In genomic region chr3:87792532-87793321, GRCh38 we compare ENCODE assay signal across 8 cellular contexts. TPM values are rescaled to one million over a fixed set of nuclear protein-coding genes. Genes with fewer than 3 reads are reported as not detected.
DNase-seq lines count a peak whose midpoint lies in the region; ATAC-seq and TF ChIP-seq lines count a peak whose summit lies in the region.

HTR1F (plus strand) TSS chr3:87792706.

- peak within 1 kb of the TSS; percentile 76 for H3K4me3 ChIP-seq in ACC112 (ENCODE audit: low read depth, low read length)
- H3K4me3 ChIP-seq in lower lobe of right lung, result peak within 1 kb of the TSS; percentile 51
- H3K4me3 ChIP-seq in transverse colon, result peak within 1 kb of the TSS in 3 of 4 donors; percentile 10 to 43 (median 19)

- H3K27ac ChIP-seq in ACC112 (ENCODE audit: low read depth, low read length), result no peak within 1 kb of the TSS
- H3K27ac ChIP-seq in caudate nucleus (ENCODE audit: low read depth, low read length), result peak within 1 kb of the TSS; percentile 18
- peak within 1 kb of the TSS; percentile 19 for H3K27ac ChIP-seq in lower lobe of right lung
- H3K27ac ChIP-seq in transverse colon, result no peak within 1 kb of the TSS

- peak within 1 kb of the TSS; percentile 28 for H2AFZ ChIP-seq in ACC112 (ENCODE audit: low read length, unreplicated experiment)

- 7% methylated on average over 60 of the region's 60 CpGs; no CpG with 5 or more reads in 1 of the 2 donors for WGBS in transverse colon (ENCODE audit: low coverage in 1 of 2), 2 donors

- intact Hi-C loops in lower lobe of right lung (cut with DNase I) (no loop called here), transverse colon (cut with DNase I; ENCODE audit: low total_unique reads) (no loop called here)

- no peak for TF ChIP-seq EP300 in transverse colon (IDR thresholded peaks at IDR 0.05; ENCODE audit: low read depth)

- TF ChIP-seq CTCF in lower lobe of right lung (IDR thresholded peaks at IDR 0.05), result no peak
- TF ChIP-seq CTCF in transverse colon (IDR thresholded peaks at IDR 0.05), result no peak

- TF ChIP-seq POLR2A in transverse colon (IDR thresholded peaks at IDR 0.05), result no peak

- ATAC-seq in HG02759 (IDR thresholded peaks at IDR 0.05; ENCODE audit: unreplicated experiment) (peak; percentile 45), lower lobe of right lung (peak; percentile 68 to 77), GM19395 (IDR thresholded peaks at IDR 0.05; ENCODE audit: unreplicated experiment) (no peak)

- H3K27me3 ChIP-seq in ACC112 (ENCODE audit: insufficient read depth, low read length), result peaks cover 58% of the 10 kb centered on the region
- peaks cover 19% of the 10 kb centered on the region for H3K27me3 ChIP-seq in lower lobe of right lung (ENCODE audit: low read depth)
- peaks cover 62% of the 10 kb centered on the region for H3K27me3 ChIP-seq in transverse colon

- DNase-seq in caudate nucleus (lab: John Stamatoyannopoulos, UW), result no peak
- peak; percentile 47 for DNase-seq in lower lobe of right lung
- DNase-seq in transverse colon, result no peak
- DNase-seq in NCI-H187 (lab: John Stamatoyannopoulos, UW), result no peak
- no peak for DNase-seq in NCI-H1048 (lab: John Stamatoyannopoulos, UW)

- H3K9me3 ChIP-seq in lower lobe of right lung (no peaks in the 10 kb centered on the region), transverse colon (no peaks in the 10 kb centered on the region)

- H3K36me3 ChIP-seq in ACC112 (ENCODE audit: insufficient read depth, low read length), result no peaks in the 10 kb centered on the region
- H3K36me3 ChIP-seq in lower lobe of right lung, result no peaks in the 10 kb centered on the region
- H3K36me3 ChIP-seq in transverse colon, result no peaks in the 10 kb centered on the region

- no peaks in the 10 kb centered on the region for H3K4me1 ChIP-seq in ACC112 (ENCODE audit: control insufficient read depth, insufficient read depth, low read length, unreplicated experiment)
- H3K4me1 ChIP-seq in lower lobe of right lung, result peaks cover 13% of the 10 kb centered on the region
- H3K4me1 ChIP-seq in transverse colon, result peaks cover 0 to 15% (median 12%) of the 10 kb centered on the region in 4 donors

- no peaks in the 10 kb centered on the region for H3K79me2 ChIP-seq in ACC112 (ENCODE audit: control insufficient read depth, insufficient read depth, low read length, unreplicated experiment)

- in situ Hi-C loops in transverse colon (cut with MboI; ENCODE audit: low pct_ligation_motif_present in 1 of 4, low pct_unique_long_range_greater_than_20kb in 1 of 4, low sequenced_read_pairs in 3 of 4), result no loop called here

RNA-seq across cellular contexts. Expression of gene HTR1F, which starts in this region (rescaled TPM):
- total RNA-seq in lower lobe of right lung (0.77 TPM), transverse colon (under 1 TPM in 1 of 4 donors, not detected in 3; 0.16 TPM)

Comparison
In these comparisons a context has a peak if more than half of its experiments do, and no peak if none do; other contexts are left out.
1. Peak in DNase-seq, ATAC-seq, H3K4me3 ChIP-seq and H3K27ac ChIP-seq in lower lobe of right lung; RNA of the gene not detected or under 1 TPM.
2. H3K4me3 ChIP-seq: peak in every context shown above with its lines; median percentile 76 in ACC112; 51 in lower lobe of right lung; 19 in transverse colon.